ENCODE assay signal across 8 cellular contexts in the genomic region with DNA sequence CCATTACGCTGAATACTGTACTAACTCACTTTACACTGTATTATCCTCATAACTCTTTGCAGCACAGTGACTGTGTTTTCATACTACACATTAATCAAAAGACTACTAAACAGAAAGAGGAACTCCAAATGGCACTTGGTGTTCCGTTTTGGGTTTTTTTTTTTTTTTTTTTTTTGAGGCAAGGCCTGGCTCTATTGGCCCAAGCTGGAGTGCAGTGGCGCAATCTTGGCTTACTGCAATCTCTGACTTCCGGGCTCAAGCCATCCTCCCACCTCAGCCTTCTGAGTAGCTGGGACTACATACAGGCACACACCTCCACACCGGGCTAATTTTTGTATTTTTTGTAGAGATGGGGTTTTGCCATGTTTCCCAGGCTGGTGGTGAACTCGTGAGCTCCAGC. TPM values are rescaled to one million over a fixed set of nuclear protein-coding genes. Genes with fewer than 3 reads are reported as not detected.
DNase-seq lines count a peak whose midpoint lies in the region; ATAC-seq and TF ChIP-seq lines count a peak whose summit lies in the region.

No MANE protein-coding gene starts in this region.

- H3K4me1 Mint-ChIP-seq in activated naive CD8-positive, alpha-beta T cell treated with anti-CD3 and anti-CD28 coated beads, Interleukin-2, amount 10 ng/mL, durations not matched to agents 7 days and 5 days: peaks cover 14% of the 10 kb centered on the region
- H3K4me1 Mint-ChIP-seq in stimulated activated memory B cell treated with anti-CD40 and anti-IgM and Interleukin-4, amounts not matched to agents 10 μg/mL and 1 μg/mL and 100 μg/mL, for 72 hours: peaks cover 14% of the 10 kb centered on the region

- POLR2A ChIA-PET in activated naive CD8-positive, alpha-beta T cell treated with anti-CD3 and anti-CD28 coated beads, Interleukin-2, amount 10 ng/mL, durations not matched to agents 7 days and 5 days (lab: Charles Lee): interaction anchor here (1.6 kb wide), 1 partner anchor 10 kb away, joined by 21 read pairs; a partner anchor contains a TSS

- TF ChIP-seq CTCF in AG10803 (conservative IDR thresholded peaks at IDR 0.05; ENCODE audit: low read length): no peak

- peak overlapping the region; percentile 78 for H3K27ac Mint-ChIP-seq in activated naive CD8-positive, alpha-beta T cell treated with anti-CD3 and anti-CD28 coated beads, Interleukin-2, amount 10 ng/mL, durations not matched to agents 7 days and 5 days
- H3K27ac Mint-ChIP-seq in stimulated activated memory B cell treated with anti-CD40 and anti-IgM and Interleukin-4, amounts not matched to agents 10 μg/mL and 1 μg/mL and 100 μg/mL, for 72 hours: peak overlapping the region; percentile 77

- peak; percentile 87 for ATAC-seq in HG03342 (IDR thresholded peaks at IDR 0.05; ENCODE audit: unreplicated experiment)
- ATAC-seq in activated naive CD8-positive, alpha-beta T cell treated with anti-CD3 and anti-CD28 coated beads, Interleukin-2, amount 10 ng/mL, durations not matched to agents 7 days and 5 days (ENCODE audit: low read depth): peak; percentile 92
- peak; percentile 84 for ATAC-seq in stimulated activated memory B cell treated with anti-CD40 and anti-IgM and Interleukin-4, amounts not matched to agents 10 μg/mL and 1 μg/mL and 100 μg/mL, for 72 hours

- peak overlapping the region; percentile 77 for H3K4me3 Mint-ChIP-seq in activated naive CD8-positive, alpha-beta T cell treated with anti-CD3 and anti-CD28 coated beads, Interleukin-2, amount 10 ng/mL, durations not matched to agents 7 days and 5 days
- H3K4me3 Mint-ChIP-seq in stimulated activated memory B cell treated with anti-CD40 and anti-IgM and Interleukin-4, amounts not matched to agents 10 μg/mL and 1 μg/mL and 100 μg/mL, for 72 hours: peak overlapping the region; percentile 71

- H3K4me3 ChIP-seq in AG10803 (ENCODE audit: low read length): peak overlapping the region; percentile 18

- H3K9me3 Mint-ChIP-seq in activated naive CD8-positive, alpha-beta T cell treated with anti-CD3 and anti-CD28 coated beads, Interleukin-2, amount 10 ng/mL, durations not matched to agents 7 days and 5 days: peaks cover 4% of the 10 kb centered on the region
- no peaks in the 10 kb centered on the region for H3K9me3 Mint-ChIP-seq in stimulated activated memory B cell treated with anti-CD40 and anti-IgM and Interleukin-4, amounts not matched to agents 10 μg/mL and 1 μg/mL and 100 μg/mL, for 72 hours

- DNase-seq in AG10803 (ENCODE audit: low read depth) (peak; percentile 56), GM19240 (ENCODE audit: insufficient read length, low spot score) (peak; percentile 3), COLO829 (ENCODE audit: low spot score) (no peak), HT-29 (ENCODE audit: low spot score) (no peak), kidney glomerular epithelial cell (lab: John Stamatoyannopoulos, UW) (no peak)
- DNase-seq in activated naive CD8-positive, alpha-beta T cell treated with anti-CD3 and anti-CD28 coated beads, Interleukin-2, amount 10 ng/mL, durations not matched to agents 7 days and 5 days: no peak

- no peaks in the 10 kb centered on the region for H3K27me3 Mint-ChIP-seq in activated naive CD8-positive, alpha-beta T cell treated with anti-CD3 and anti-CD28 coated beads, Interleukin-2, amount 10 ng/mL, durations not matched to agents 7 days and 5 days
- no peaks in the 10 kb centered on the region for H3K27me3 Mint-ChIP-seq in stimulated activated memory B cell treated with anti-CD40 and anti-IgM and Interleukin-4, amounts not matched to agents 10 μg/mL and 1 μg/mL and 100 μg/mL, for 72 hours

- peaks cover 19% of the 10 kb centered on the region for H3K36me3 Mint-ChIP-seq in activated naive CD8-positive, alpha-beta T cell treated with anti-CD3 and anti-CD28 coated beads, Interleukin-2, amount 10 ng/mL, durations not matched to agents 7 days and 5 days
- peaks cover 7% of the 10 kb centered on the region for H3K36me3 Mint-ChIP-seq in stimulated activated memory B cell treated with anti-CD40 and anti-IgM and Interleukin-4, amounts not matched to agents 10 μg/mL and 1 μg/mL and 100 μg/mL, for 72 hours

RNA-seq across cellular contexts. Expression of a gene that starts 10.7 kb away (rescaled TPM):
- total RNA-seq in activated naive CD8-positive, alpha-beta T cell treated with anti-CD3 and anti-CD28 coated beads, Interleukin-2, amount 10 ng/mL, durations not matched to agents 7 days and 5 days: 10 to 100 TPM; 12.6 to 13.7 TPM
- 3.5 and 6.1 TPM in 2 replicates for total RNA-seq in HT-29 (2014; rRNA removed; shearing (Covaris generic))

Comparison
In these comparisons a context has a peak if more than half of its experiments do, and no peak if none do; other contexts are left out.
1. DNase-seq: peak in AG10803 (single experiment) and GM19240 (single experiment); none in activated naive CD8-positive, alpha-beta T cell treated with anti-CD3 and anti-CD28 coated beads, Interleukin-2, amount 10 ng/mL, durations not matched to agents 7 days and 5 days (single experiment), COLO829 (single experiment), HT-29 (single experiment) and kidney glomerular epithelial cell (single experiment).
2. Peak in every context shown above with its lines, with median percentiles within 50 percentile points of each other: ATAC-seq.